Comparison of ENCODE assay signal across 8 cellular contexts in the genomic region with DNA sequence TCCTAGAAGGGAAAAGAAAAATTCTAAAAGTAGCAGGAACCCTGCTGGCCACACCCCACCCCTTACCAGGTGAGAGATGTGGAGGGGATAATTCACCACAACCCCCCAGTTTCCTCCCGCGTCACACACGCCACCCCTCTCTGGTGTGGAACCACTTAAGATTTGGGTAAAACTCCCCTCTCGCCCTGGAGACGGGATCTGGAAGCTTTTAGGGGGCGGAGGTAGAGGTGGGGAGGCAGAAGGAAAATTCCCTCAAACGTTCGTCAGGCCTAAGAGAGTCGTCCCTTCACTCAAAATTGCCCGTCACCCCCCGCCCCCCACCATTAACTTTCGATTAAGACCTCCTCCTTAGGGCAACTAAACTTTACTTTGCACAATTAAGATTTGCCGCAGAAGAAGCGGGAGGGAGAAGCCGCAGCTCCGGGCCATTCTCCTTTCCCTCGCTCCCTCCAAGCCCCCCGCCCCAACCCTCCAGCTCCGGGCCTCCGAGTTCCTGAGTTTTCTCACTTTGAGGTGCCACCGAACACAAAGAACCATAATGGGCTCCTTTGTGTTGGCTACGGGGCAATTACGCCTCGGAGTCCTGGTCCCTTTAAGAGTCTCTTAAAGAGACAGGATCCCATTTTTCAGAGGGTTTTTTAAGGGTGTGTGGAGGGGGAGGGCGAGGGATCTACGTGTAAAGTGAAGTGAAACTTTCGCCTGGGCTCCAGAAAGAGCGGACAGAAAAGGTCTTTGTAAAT. TPM values are rescaled to one million over a fixed set of nuclear protein-coding genes. Genes with fewer than 3 reads are reported as not detected.
DNase-seq lines count a peak whose midpoint lies in the region; ATAC-seq and TF ChIP-seq lines count a peak whose summit lies in the region.

No MANE protein-coding gene starts in this region.

- H3K27me3 Mint-ChIP-seq in T-helper 2 cell treated with Interferon-gamma antibody and Interleukin-4, amounts not matched to agents 5 μg/mL and 100 μg/mL, for 36 hours (ENCODE audit: low read depth) = peaks cover 66% of the 10 kb centered on the region

- TF ChIP-seq CTCF in upper lobe of right lung (IDR thresholded peaks at IDR 0.05) = no peak

- peaks cover 7% of the 10 kb centered on the region for H3K27me3 ChIP-seq in upper lobe of right lung

- ATAC-seq in upper lobe of right lung = peak; percentile 51

- H3K4me1 ChIP-seq in upper lobe of right lung = peaks cover 7% of the 10 kb centered on the region

- H3K4me1 Mint-ChIP-seq in T-helper 2 cell treated with Interferon-gamma antibody and Interleukin-4, amounts not matched to agents 5 μg/mL and 100 μg/mL, for 36 hours (ENCODE audit: low read depth) = peaks cover 20% of the 10 kb centered on the region

- peak; percentile 22 to 62 for DNase-seq in NCI-H524 (lab: John Stamatoyannopoulos, UW)
- DNase-seq in NCI-H524 treated with DMSO at 0.1 percent for 48 hours (lab: John Stamatoyannopoulos, UW) = no peak
- peak; percentile 70 for DNase-seq in M059J (ENCODE audit: low read depth)
- peak; percentile 8 for DNase-seq in T-helper 2 cell treated with Interferon-gamma antibody and Interleukin-4, amounts not matched to agents 5 μg/mL and 100 μg/mL, for 36 hours (ENCODE audit: low spot score)
- DNase-seq in epithelial cell of prostate (ENCODE audit: low read depth, low spot score) = no peak
- peak; percentile 49 for DNase-seq in midbrain (lab: John Stamatoyannopoulos, UW)
- no peak for DNase-seq in upper lobe of right lung
- no peak for DNase-seq in cortex of kidney (lab: John Stamatoyannopoulos, UW)

- H3K4me3 Mint-ChIP-seq in T-helper 2 cell treated with Interferon-gamma antibody and Interleukin-4, amounts not matched to agents 5 μg/mL and 100 μg/mL, for 36 hours = peak overlapping the region; percentile 87

- H3K36me3 ChIP-seq in upper lobe of right lung = no peaks in the 10 kb centered on the region

- intact Hi-C loops in upper lobe of right lung (cut with DNase I) = no loop called here

- H3K36me3 Mint-ChIP-seq in T-helper 2 cell treated with Interferon-gamma antibody and Interleukin-4, amounts not matched to agents 5 μg/mL and 100 μg/mL, for 36 hours (ENCODE audit: low read depth) = peaks cover 3% of the 10 kb centered on the region

- peak overlapping the region; percentile 14 for H3K27ac ChIP-seq in epithelial cell of prostate
- peak overlapping the region; percentile 81 for H3K27ac ChIP-seq in upper lobe of right lung

- H3K4me3 ChIP-seq in upper lobe of right lung = peak overlapping the region; percentile 67

- H3K9me3 Mint-ChIP-seq in T-helper 2 cell treated with Interferon-gamma antibody and Interleukin-4, amounts not matched to agents 5 μg/mL and 100 μg/mL, for 36 hours = no peaks in the 10 kb centered on the region

- no peaks in the 10 kb centered on the region for H3K9me3 ChIP-seq in upper lobe of right lung

- H3K27ac Mint-ChIP-seq in T-helper 2 cell treated with Interferon-gamma antibody and Interleukin-4, amounts not matched to agents 5 μg/mL and 100 μg/mL, for 36 hours = peak overlapping the region; percentile 39

RNA-seq across cellular contexts. Expression of gene FZD2, which starts 1.0 kb away (rescaled TPM):
- total RNA-seq in M059J (2014; rRNA removed; shearing (Covaris generic)) = 22.4 and 41.3 TPM in 2 replicates
- total RNA-seq in upper lobe of right lung = 8.7 TPM

RNA-seq across cellular contexts. Expression of gene GPATCH8, which starts 53.1 kb away (rescaled TPM):
- total RNA-seq in M059J (2014; rRNA removed; shearing (Covaris generic)) = 9.2 and 17.1 TPM in 2 replicates
- 40.7 TPM for total RNA-seq in upper lobe of right lung

Comparison
In these comparisons a context has a peak if more than half of its experiments do, and no peak if none do; other contexts are left out.
1. DNase-seq: peak in NCI-H524 (2 of 2), M059J (single experiment), T-helper 2 cell treated with Interferon-gamma antibody and Interleukin-4, amounts not matched to agents 5 μg/mL and 100 μg/mL, for 36 hours (single experiment) and midbrain (single experiment); none in NCI-H524 treated with DMSO at 0.1 percent for 48 hours (single experiment), epithelial cell of prostate (single experiment), upper lobe of right lung (single experiment) and cortex of kidney (single experiment).